ENCODE assay signal across 14 cellular contexts in genomic region chr12:111093428-111094142, GRCh38. TPM values are rescaled to one million over a fixed set of nuclear protein-coding genes. Genes with fewer than 3 reads are reported as not detected.
DNase-seq lines count a peak whose midpoint lies in the region; ATAC-seq lines count a peak whose summit lies in the region.
"Had no signal": no experiment of that assay in that cellular context is flagged by ENCODE, and none has a peak within 500 bp of the region (broad histone marks: within the 10 kb centered on the region; RNA-seq: fewer than 3 reads in every experiment).

No MANE protein-coding gene starts in this region.

- no peaks in the 10 kb centered on the region for H3K36me3 Mint-ChIP-seq in activated CD4-positive, alpha-beta memory T cell treated with anti-CD3 and anti-CD28 coated beads for 36 hours
- H3K36me3 Mint-ChIP-seq in activated CD4-positive, alpha-beta memory T cell treated with anti-CD3 and anti-CD28 coated beads, Interleukin-2, amount 10 ng/mL, durations not matched to agents 7 days and 5 days (ENCODE audit: low read depth) = no peaks in the 10 kb centered on the region
- no peaks in the 10 kb centered on the region for H3K36me3 Mint-ChIP-seq in stimulated activated memory B cell treated with anti-CD40 and anti-IgM and Interleukin-4, amounts not matched to agents 10 μg/mL and 1 μg/mL and 100 μg/mL, for 72 hours
- no peaks in the 10 kb centered on the region for H3K36me3 Mint-ChIP-seq in immature natural killer cell

- H3K4me1 Mint-ChIP-seq in activated CD4-positive, alpha-beta memory T cell treated with anti-CD3 and anti-CD28 coated beads for 36 hours (ENCODE audit: low read depth) = peaks cover 12% of the 10 kb centered on the region
- peaks cover 6% of the 10 kb centered on the region for H3K4me1 Mint-ChIP-seq in activated CD4-positive, alpha-beta memory T cell treated with anti-CD3 and anti-CD28 coated beads, Interleukin-2, amount 10 ng/mL, durations not matched to agents 7 days and 5 days
- peaks cover 25% of the 10 kb centered on the region for H3K4me1 Mint-ChIP-seq in stimulated activated memory B cell treated with anti-CD40 and anti-IgM and Interleukin-4, amounts not matched to agents 10 μg/mL and 1 μg/mL and 100 μg/mL, for 72 hours
- no peaks in the 10 kb centered on the region for H3K4me1 Mint-ChIP-seq in immature natural killer cell

- no peaks in the 10 kb centered on the region for H3K27me3 Mint-ChIP-seq in activated CD4-positive, alpha-beta memory T cell treated with anti-CD3 and anti-CD28 coated beads for 36 hours
- peaks cover 6% of the 10 kb centered on the region for H3K27me3 Mint-ChIP-seq in activated CD4-positive, alpha-beta memory T cell treated with anti-CD3 and anti-CD28 coated beads, Interleukin-2, amount 10 ng/mL, durations not matched to agents 7 days and 5 days
- H3K27me3 Mint-ChIP-seq in stimulated activated memory B cell treated with anti-CD40 and anti-IgM and Interleukin-4, amounts not matched to agents 10 μg/mL and 1 μg/mL and 100 μg/mL, for 72 hours = peaks cover 27% of the 10 kb centered on the region
- H3K27me3 Mint-ChIP-seq in immature natural killer cell (ENCODE audit: low read depth in 3 of 3) = peaks cover 1 to 12% (median 4%) of the 10 kb centered on the region in 3 donors

- peak; percentile 37 for DNase-seq in activated CD4-positive, alpha-beta memory T cell treated with anti-CD3 and anti-CD28 coated beads for 36 hours
- DNase-seq in activated CD4-positive, alpha-beta memory T cell treated with anti-CD3 and anti-CD28 coated beads, Interleukin-2, amount 10 ng/mL, durations not matched to agents 7 days and 5 days = no peak
- DNase-seq in activated CD4-positive, alpha-beta T cell treated with anti-CD3 and anti-CD28 coated beads for 4 hours = peak; percentile 8 to 23
- peak; percentile 16 for DNase-seq in central memory CD4-positive, alpha-beta T cell
- DNase-seq in immature natural killer cell = no peak
- no peak for DNase-seq in cerebellar cortex (ENCODE audit: low spot score)
- DNase-seq: DMS79, dorsolateral prefrontal cortex, KBM-7, NCI-H2081 had no signal

- H3K9me3 Mint-ChIP-seq in activated CD4-positive, alpha-beta memory T cell treated with anti-CD3 and anti-CD28 coated beads for 36 hours = no peaks in the 10 kb centered on the region
- no peaks in the 10 kb centered on the region for H3K9me3 Mint-ChIP-seq in activated CD4-positive, alpha-beta memory T cell treated with anti-CD3 and anti-CD28 coated beads, Interleukin-2, amount 10 ng/mL, durations not matched to agents 7 days and 5 days
- no peaks in the 10 kb centered on the region for H3K9me3 Mint-ChIP-seq in stimulated activated memory B cell treated with anti-CD40 and anti-IgM and Interleukin-4, amounts not matched to agents 10 μg/mL and 1 μg/mL and 100 μg/mL, for 72 hours
- H3K9me3 Mint-ChIP-seq in immature natural killer cell = no peaks in the 10 kb centered on the region

- CTCF ChIA-PET in activated CD4-positive, alpha-beta memory T cell treated with anti-CD3 and anti-CD28 coated beads for 36 hours (lab: Charles Lee) = interaction anchor here (0.7 kb wide), 1 partner anchor 16 kb away, joined by 3 read pairs; no protein-coding TSS in a partner anchor
- CTCF ChIA-PET in activated CD4-positive, alpha-beta memory T cell treated with anti-CD3 and anti-CD28 coated beads, Interleukin-2, amount 10 ng/mL, durations not matched to agents 7 days and 5 days (lab: Charles Lee) = interaction anchor here (0.5 to 0.7 kb wide), 2 partner anchors 137 to 809 kb away, joined by 3 read pairs; no protein-coding TSS in a partner anchor

- ATAC-seq in stimulated activated memory B cell treated with anti-CD40 and anti-IgM and Interleukin-4, amounts not matched to agents 10 μg/mL and 1 μg/mL and 100 μg/mL, for 72 hours = peak; percentile 78
- no peak for ATAC-seq in HG03469 (IDR thresholded peaks at IDR 0.05; ENCODE audit: unreplicated experiment)

- POLR2A ChIA-PET in activated CD4-positive, alpha-beta memory T cell treated with anti-CD3 and anti-CD28 coated beads for 36 hours (lab: Charles Lee) = interaction anchor here (0.6 to 0.8 kb wide), 2 partner anchors 60 to 205 kb away, joined by 3 read pairs; partner anchors contain the start of gene CUX2
- POLR2A ChIA-PET in activated CD4-positive, alpha-beta memory T cell treated with anti-CD3 and anti-CD28 coated beads, Interleukin-2, amount 10 ng/mL, durations not matched to agents 7 days and 5 days (lab: Charles Lee) = interaction anchor here (0.6 kb wide), 1 partner anchor 66 kb away, joined by 3 read pairs; no protein-coding TSS in a partner anchor

- no peak overlapping the region for H3K4me3 Mint-ChIP-seq in activated CD4-positive, alpha-beta memory T cell treated with anti-CD3 and anti-CD28 coated beads for 36 hours
- no peak overlapping the region for H3K4me3 Mint-ChIP-seq in activated CD4-positive, alpha-beta memory T cell treated with anti-CD3 and anti-CD28 coated beads, Interleukin-2, amount 10 ng/mL, durations not matched to agents 7 days and 5 days
- no peak overlapping the region for H3K4me3 Mint-ChIP-seq in stimulated activated memory B cell treated with anti-CD40 and anti-IgM and Interleukin-4, amounts not matched to agents 10 μg/mL and 1 μg/mL and 100 μg/mL, for 72 hours
- H3K4me3 Mint-ChIP-seq in immature natural killer cell = no peak overlapping the region

- H3K27ac Mint-ChIP-seq in activated CD4-positive, alpha-beta memory T cell treated with anti-CD3 and anti-CD28 coated beads for 36 hours = no peak overlapping the region
- no peak overlapping the region for H3K27ac Mint-ChIP-seq in activated CD4-positive, alpha-beta memory T cell treated with anti-CD3 and anti-CD28 coated beads, Interleukin-2, amount 10 ng/mL, durations not matched to agents 7 days and 5 days
- peak overlapping the region; percentile 51 for H3K27ac Mint-ChIP-seq in stimulated activated memory B cell treated with anti-CD40 and anti-IgM and Interleukin-4, amounts not matched to agents 10 μg/mL and 1 μg/mL and 100 μg/mL, for 72 hours
- H3K27ac Mint-ChIP-seq in immature natural killer cell = no peak overlapping the region

- intact Hi-C loops in activated CD4-positive, alpha-beta memory T cell treated with anti-CD3 and anti-CD28 coated beads for 36 hours (cut with micrococcal nuclease) = no loop called here

RNA-seq across cellular contexts. Expression of gene CUX2, which starts 59.6 kb away (rescaled TPM):
- total RNA-seq in activated CD4-positive, alpha-beta memory T cell treated with anti-CD3 and anti-CD28 coated beads for 36 hours = under 1 TPM in 1 of 2 experiments, not detected in 1; 0.02 TPM
- under 1 TPM; 0.20 to 0.38 TPM for total RNA-seq in activated CD4-positive, alpha-beta memory T cell treated with anti-CD3 and anti-CD28 coated beads, Interleukin-2, amount 10 ng/mL, durations not matched to agents 7 days and 5 days
- polyA plus RNA-seq in immature natural killer cell = not detected
- total RNA-seq: fibroblast of villous mesenchyme, right atrium auricular region had no signal

Comparison
In these comparisons a context has a peak if more than half of its experiments do, and no peak if none do; other contexts are left out.
1. DNase-seq: peak in activated CD4-positive, alpha-beta memory T cell treated with anti-CD3 and anti-CD28 coated beads for 36 hours (single experiment), activated CD4-positive, alpha-beta T cell treated with anti-CD3 and anti-CD28 coated beads for 4 hours (2 of 2) and central memory CD4-positive, alpha-beta T cell (single experiment); none in activated CD4-positive, alpha-beta memory T cell treated with anti-CD3 and anti-CD28 coated beads, Interleukin-2, amount 10 ng/mL, durations not matched to agents 7 days and 5 days (single experiment), immature natural killer cell (0 of 3) and cerebellar cortex (single experiment).